ENCODE assay signal across 13 cellular contexts in the genomic region with DNA sequence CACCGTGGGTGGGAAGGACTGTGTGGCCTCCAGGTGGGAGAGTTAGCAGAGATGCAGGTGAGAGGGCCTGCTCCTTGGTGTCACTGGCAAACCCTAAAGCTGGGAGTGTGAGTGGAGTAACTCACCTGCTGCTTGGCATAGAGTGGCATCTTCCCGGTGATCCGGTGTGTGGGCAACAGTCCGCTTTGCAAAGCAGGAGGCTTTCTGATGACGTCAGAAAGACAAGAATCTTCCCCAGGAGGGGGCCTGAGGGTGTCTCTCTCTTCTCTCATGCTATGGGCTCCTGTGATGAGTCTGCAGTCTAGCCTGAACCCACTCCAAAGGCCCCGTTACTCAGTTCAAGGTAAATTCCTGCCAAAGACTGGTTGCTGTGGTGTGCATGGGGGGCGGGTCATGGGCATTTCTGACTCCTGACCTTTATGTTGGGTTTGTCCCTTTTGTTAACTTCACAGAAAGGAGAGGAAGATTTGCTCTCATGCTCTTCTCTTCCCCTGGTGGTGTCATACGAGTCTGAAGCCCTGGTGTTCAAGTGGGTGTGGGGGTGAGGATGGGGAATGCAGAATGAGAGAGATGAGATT.
DNase-seq lines count a peak whose midpoint lies in the region; ATAC-seq, FAIRE-seq and TF ChIP-seq lines count a peak whose summit lies in the region.
"Had no signal": no experiment of that assay in that cellular context is flagged by ENCODE, and none has a peak within 500 bp of the region (broad histone marks: within the 10 kb centered on the region; RNA-seq: fewer than 3 reads in every experiment).

No MANE protein-coding gene starts in this region.

- intact Hi-C loops in activated naive CD4-positive, alpha-beta T cell treated with anti-CD3 and anti-CD28 coated beads for 36 hours (cut with micrococcal nuclease), result loop anchor here (2.0 kb wide), 2 partner anchors 112 to 182 kb away; no protein-coding TSS in a partner anchor
- intact Hi-C loops in A673 (cut with micrococcal nuclease; ENCODE audit: unreplicated experiment), result no loop called here

- DNase-seq in GM12892 (ENCODE audit: insufficient read length) (no peak), A673 (ENCODE audit: low spot score) (no peak), NCI-H2081 (lab: John Stamatoyannopoulos, UW) (no peak)
- DNase-seq in activated naive CD4-positive, alpha-beta T cell treated with anti-CD3 and anti-CD28 coated beads for 36 hours, result peak; percentile 77
- peak; percentile 53 for DNase-seq in stimulated activated CD4-positive, alpha-beta T cell treated with anti-CD3 and anti-CD28 coated beads, Interleukin-4, amount 100 ng/mL, for 24 hours
- DNase-seq: HCEC 1CT, NCI-H748 treated with DMSO at 0.1 percent for 48 hours, nucleus accumbens had no signal

- no peak for TF ChIP-seq CTCF in A673 (conservative IDR thresholded peaks at IDR 0.05; ENCODE audit: low read depth, low read length)

- POLR2A ChIA-PET in A673 (lab: Charles Lee; ENCODE audit: low non-redundant PET), result no interaction called here

- no peak overlapping the region for H3K27ac Mint-ChIP-seq in activated naive CD4-positive, alpha-beta T cell treated with anti-CD3 and anti-CD28 coated beads for 36 hours

- BruUV-seq in A673 (replicated peaks; lab: Mats Ljungman, UMichigan), result no TSS peak

- no peak for TF ChIP-seq POLR2A in GM12892 (IDR thresholded peaks at IDR 0.05; ENCODE audit: low read depth, low read length)

- peaks cover 9% of the 10 kb centered on the region for H3K9me3 ChIP-seq in A673 (ENCODE audit: low read depth, low read length, poor library complexity, severe bottlenecking)
- H3K9me3 ChIP-seq: thoracic aorta had no signal

- FAIRE-seq in GM12892 (lab: Jason Lieb, UNC), result peak; percentile 48

- no peaks in the 10 kb centered on the region for H3K27me3 ChIP-seq in A673 (replicated peaks; ENCODE audit: insufficient read depth, low read depth, low read length, poor library complexity)

- no peak overlapping the region for H3K27ac ChIP-seq in A673 (ENCODE audit: low read depth, low read length, poor library complexity, severe bottlenecking)
- H3K27ac ChIP-seq: thoracic aorta, VCaP had no signal

- peaks cover 4% of the 10 kb centered on the region for H3K9me3 Mint-ChIP-seq in activated naive CD4-positive, alpha-beta T cell treated with anti-CD3 and anti-CD28 coated beads for 36 hours

- peak; percentile 85 to 92 for ATAC-seq in activated CD4-positive, CD25-positive, alpha-beta regulatory T cell treated with anti-CD3 and anti-CD28 coated beads, Interleukin-2, amount 50 U/mL, for 24 hours
- ATAC-seq in HG02938 (IDR thresholded peaks at IDR 0.05; ENCODE audit: unreplicated experiment), result no peak
- ATAC-seq: sciatic nerve had no signal

- no peaks in the 10 kb centered on the region for H3K36me3 ChIP-seq in A673 (ENCODE audit: insufficient read depth, low read length, poor library complexity, severe bottlenecking)
- H3K36me3 ChIP-seq: thoracic aorta had no signal

- H3K4me1 ChIP-seq in A673 (ENCODE audit: insufficient read depth, low read length, poor library complexity, severe bottlenecking), result peaks cover 19% of the 10 kb centered on the region

- H3K27me3 Mint-ChIP-seq in activated naive CD4-positive, alpha-beta T cell treated with anti-CD3 and anti-CD28 coated beads for 36 hours (ENCODE audit: low read depth), result no peaks in the 10 kb centered on the region

- H3K4me3 ChIP-seq in A673 (ENCODE audit: low read depth, low read length, poor library complexity, severe bottlenecking), result no peak overlapping the region
- H3K4me3 ChIP-seq: thoracic aorta had no signal

- H3K4me1 Mint-ChIP-seq in activated naive CD4-positive, alpha-beta T cell treated with anti-CD3 and anti-CD28 coated beads for 36 hours (ENCODE audit: low read depth), result peaks cover 58% of the 10 kb centered on the region

- CTCF ChIA-PET in activated naive CD4-positive, alpha-beta T cell treated with anti-CD3 and anti-CD28 coated beads for 36 hours (lab: Charles Lee), result no interaction called here
- CTCF ChIA-PET in A673 (lab: Charles Lee), result no interaction called here

- H3K4me3 Mint-ChIP-seq in activated naive CD4-positive, alpha-beta T cell treated with anti-CD3 and anti-CD28 coated beads for 36 hours, result no peak overlapping the region

- peaks cover 2% of the 10 kb centered on the region for H3K36me3 Mint-ChIP-seq in activated naive CD4-positive, alpha-beta T cell treated with anti-CD3 and anti-CD28 coated beads for 36 hours (ENCODE audit: low read depth)

Comparison
In these comparisons a context has a peak if more than half of its experiments do, and no peak if none do; other contexts are left out.
1. DNase-seq: peak in activated naive CD4-positive, alpha-beta T cell treated with anti-CD3 and anti-CD28 coated beads for 36 hours (single experiment) and stimulated activated CD4-positive, alpha-beta T cell treated with anti-CD3 and anti-CD28 coated beads, Interleukin-4, amount 100 ng/mL, for 24 hours (single experiment); none in GM12892 (single experiment), A673 (single experiment) and NCI-H2081 (0 of 2).